ENCODE assay signal across 28 cellular contexts in the genomic region with DNA sequence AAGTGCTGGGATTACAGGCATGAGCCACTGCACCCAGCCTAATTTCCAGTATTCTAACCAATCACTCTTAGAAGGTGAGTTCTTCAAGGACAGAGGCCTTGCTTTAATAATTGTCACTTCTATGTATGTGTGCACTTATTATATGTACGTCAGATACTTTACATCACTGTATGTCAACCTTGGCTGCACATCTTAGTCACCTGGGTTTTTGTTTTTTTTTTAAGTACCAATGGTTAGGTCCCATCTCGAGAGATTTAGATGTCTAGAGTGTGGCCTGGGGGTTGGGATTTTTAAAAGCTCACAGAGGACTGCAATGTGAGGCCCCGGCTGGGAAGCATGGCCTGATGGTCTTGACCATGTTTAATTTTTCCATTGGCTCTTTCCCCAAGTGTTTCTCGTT.
"Had no signal": no experiment of that assay in that cellular context is flagged by ENCODE, and none has a peak within 500 bp of the region (broad histone marks: within the 10 kb centered on the region; RNA-seq: fewer than 3 reads in every experiment).

No MANE protein-coding gene starts in this region.

- ATAC-seq: body of pancreas, Right ventricle myocardium inferior had no signal

- H3K9me3 ChIP-seq: adrenal gland, body of pancreas, breast epithelium had no signal

- DNase-seq: activated CD4-positive, alpha-beta T cell treated with anti-CD3 and anti-CD28 coated beads for 4 hours; activated CD4-positive, alpha-beta T cell treated with anti-CD3 and anti-CD28 coated beads, Interleukin-2, amount 50 U/mL, for 4 hours; activated CD4-positive, CD25-positive, alpha-beta regulatory T cell treated with anti-CD3 and anti-CD28 coated beads, Interleukin-2, amount 50 U/mL, for 72 hours; activated CD8-positive, alpha-beta memory T cell treated with anti-CD3 and anti-CD28 coated beads, Interleukin-2, amount 50 U/mL, for 4 hours; activated gamma-delta T cell; adrenal gland; body of pancreas; NCI-H1092 treated with DMSO at 0.1 percent for 48 hours; NCI-H1417; NCI-H146; NCI-H187; NCI-H2029 treated with DMSO at 0.1 percent for 48 hours; NCI-H2107; NCI-H2171; NCI-H510A; NCI-H526; NCI-H748 treated with DMSO at 0.1 percent for 48 hours; NK-92 treated with Interleukin-12 subunit alpha and Interleukin-12 subunit beta, amount 100 ng/mL, for 24 hours; PC-9; SIG-M5; SW 1271; T-helper 9 cell had no signal

- H3K36me3 Mint-ChIP-seq: activated naive CD4-positive, alpha-beta T cell treated with anti-CD3 and anti-CD28 coated beads, Interleukin-2, amount 50 U/mL, for 72 hours had no signal

- H3K27ac Mint-ChIP-seq: activated T-helper 2 cell treated with anti-CD3 and anti-CD28 coated beads, Interferon-gamma antibody, Interleukin-2, Interleukin-4, amounts not matched to agents 10 μg/mL and 5 μg/mL and 100 μg/mL, durations not matched to agents 14 hours and 24 hours and 36 hours had no signal

- H3K27ac ChIP-seq: adrenal gland, body of pancreas, breast epithelium, KMS-11, PC-9, RWPE1 had no signal

- H3K27me3 ChIP-seq: adrenal gland, body of pancreas, breast epithelium had no signal

- H3K4me1 ChIP-seq: adrenal gland, breast epithelium had no signal

- H3K9me3 Mint-ChIP-seq: activated naive CD4-positive, alpha-beta T cell treated with anti-CD3 and anti-CD28 coated beads, Interleukin-2, amount 50 U/mL, for 72 hours; activated T-helper 2 cell treated with anti-CD3 and anti-CD28 coated beads, Interferon-gamma antibody, Interleukin-2, Interleukin-4, amounts not matched to agents 10 μg/mL and 5 μg/mL and 100 μg/mL, durations not matched to agents 14 hours and 24 hours and 36 hours had no signal

- H3K36me3 ChIP-seq: adrenal gland, breast epithelium had no signal

- H3K4me3 ChIP-seq: adrenal gland, body of pancreas, breast epithelium, PC-9 had no signal
